13 cellular contexts compared by ENCODE assay signal in the genomic region with DNA sequence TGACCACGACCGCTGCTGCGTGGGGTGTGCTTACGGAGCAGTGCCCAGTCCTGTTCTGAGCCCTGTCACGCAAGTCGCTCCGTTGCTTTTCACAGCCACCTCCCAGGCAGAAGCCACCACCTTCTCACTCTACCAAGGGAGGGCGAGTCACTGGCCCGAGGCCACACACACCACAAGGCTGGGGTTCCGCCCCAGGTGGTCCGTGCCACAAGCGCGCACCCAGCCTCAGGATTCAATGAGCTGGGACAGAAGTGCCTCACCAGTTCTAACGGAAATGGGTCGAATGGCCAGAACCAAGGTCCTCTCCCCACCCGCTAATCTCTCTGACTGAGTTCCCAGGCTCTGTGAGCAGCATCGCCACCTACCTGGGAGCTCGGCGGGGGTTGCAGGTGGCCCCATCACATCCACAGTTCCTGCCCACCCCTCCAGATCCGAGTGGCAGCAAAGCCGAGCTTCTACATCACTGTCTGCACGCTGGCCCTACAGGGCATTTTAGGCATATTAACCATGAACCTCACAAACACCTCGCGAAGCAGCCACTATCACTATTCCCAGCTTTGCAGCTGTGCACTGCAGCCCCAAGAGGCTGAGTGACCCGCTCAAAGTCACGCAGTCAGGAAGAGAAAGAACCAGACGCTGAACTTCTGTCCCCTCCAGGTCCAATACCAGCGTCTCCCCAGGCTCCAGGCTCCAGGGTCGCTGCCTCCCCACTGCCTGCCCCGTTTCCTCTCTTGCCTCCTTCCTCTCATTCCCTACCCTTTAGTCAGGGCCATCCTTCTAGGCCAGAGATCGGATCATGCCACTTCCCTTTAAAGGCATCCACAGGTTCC.
DNase-seq lines count a peak whose midpoint lies in the region; ATAC-seq and TF ChIP-seq lines count a peak whose summit lies in the region.
"Had no signal": no experiment of that assay in that cellular context is flagged by ENCODE, and none has a peak within 500 bp of the region (broad histone marks: within the 10 kb centered on the region; RNA-seq: fewer than 3 reads in every experiment).

No MANE protein-coding gene starts in this region.

- H3K27ac ChIP-seq in stomach (peak overlapping the region in 1 of 5 donors; percentile 84), ovary (no peak overlapping the region)

- no peak overlapping the region for H3K4me3 ChIP-seq in stomach
- no peak overlapping the region for H3K4me3 ChIP-seq in ovary

- ATAC-seq in GM18498 (IDR thresholded peaks at IDR 0.05; ENCODE audit: unreplicated experiment) = peak; percentile 47
- peak; percentile 66 for ATAC-seq in GM19467 (IDR thresholded peaks at IDR 0.05; ENCODE audit: unreplicated experiment)
- peak; percentile 55 for ATAC-seq in HG03066 (IDR thresholded peaks at IDR 0.05; ENCODE audit: low read depth, unreplicated experiment)

- DNase-seq in left kidney (ENCODE audit: low read depth, low spot score) (peak; percentile 63), HK-2 (ENCODE audit: unreplicated experiment) (no peak), stomach (no peak), dedifferentiated amniotic fluid mesenchymal stem cell (ENCODE audit: extremely low spot score) (no peak), ovary (no peak)
- DNase-seq: activated CD4-positive, alpha-beta T cell treated with anti-CD3 and anti-CD28 coated beads, Interleukin-2, amount 50 U/mL, for 48 hours; hippocampal formation; NCI-H2029 treated with DMSO at 0.1 percent for 48 hours; stimulated activated CD4-positive, alpha-beta T cell treated with anti-CD3 and anti-CD28 coated beads, Interleukin-12 subunit alpha, Interleukin-12 subunit beta, amount 100 ng/mL, for 4 hours; stimulated activated naive CD4-positive, alpha-beta T cell treated with Interleukin-2 at 50 U/mL for 16 hours had no signal

- no peaks in the 10 kb centered on the region for H3K27me3 ChIP-seq in stomach
- no peaks in the 10 kb centered on the region for H3K27me3 ChIP-seq in ovary

- H3K4me1 ChIP-seq in stomach (peaks cover 0 to 7% (median under 1%) of the 10 kb centered on the region in 4 donors), ovary (ENCODE audit: insufficient read depth) (no peaks in the 10 kb centered on the region)

- no peak for TF ChIP-seq POLR2A in stomach (IDR thresholded peaks at IDR 0.05)
- TF ChIP-seq POLR2A in ovary (IDR thresholded peaks at IDR 0.05) = no peak

- H3K9me3 ChIP-seq in stomach (no peaks in the 10 kb centered on the region), ovary (no peaks in the 10 kb centered on the region)

- no peaks in the 10 kb centered on the region for H3K36me3 ChIP-seq in stomach
- H3K36me3 ChIP-seq in ovary = no peaks in the 10 kb centered on the region

- 79 to 86% (median 80%) methylated on average over 16 to 31 of the region's 31 CpGs for WGBS in stomach, 5 donors
- WGBS in ovary, 3 donors = 85 to 91% (median 90%) methylated on average over 31 of the region's 31 CpGs

- no peak for TF ChIP-seq CTCF in stomach (IDR thresholded peaks at IDR 0.05)
- no peak for TF ChIP-seq CTCF in ovary (IDR thresholded peaks at IDR 0.05)

- intact Hi-C loops in stomach (cut with DNase I; ENCODE audit: low total_unique reads) (no loop called here), ovary (cut with DNase I) (no loop called here)

- TF ChIP-seq EP300 in stomach (IDR thresholded peaks at IDR 0.05) (no peak), ovary (IDR thresholded peaks at IDR 0.05) (no peak)
